8 cellular contexts compared by ENCODE assay signal in genomic region chr12:81128930-81129554, GRCh38. TPM values are rescaled to one million over a fixed set of nuclear protein-coding genes. Genes with fewer than 3 reads are reported as not detected.
DNase-seq lines count a peak whose midpoint lies in the region; ATAC-seq, FAIRE-seq and TF ChIP-seq lines count a peak whose summit lies in the region.

No MANE protein-coding gene starts in this region.

- H3K4me3 ChIP-seq in DND-41 (ENCODE audit: low read depth in 1 of 2, low read length in 2 of 2), result no peak overlapping the region
- no peak overlapping the region for H3K4me3 ChIP-seq in bronchial epithelial cell (ENCODE audit: low read depth, low read length)

- H3K4me1 ChIP-seq in DND-41 (ENCODE audit: insufficient read depth, low read length), result no peaks in the 10 kb centered on the region

- no peak overlapping the region for H2AFZ ChIP-seq in DND-41 (ENCODE audit: low read depth, low read length)

- H3K36me3 ChIP-seq in DND-41 (ENCODE audit: insufficient read depth, low read length) (no peaks in the 10 kb centered on the region), bronchial epithelial cell (ENCODE audit: control insufficient read depth, insufficient read depth, low read length) (no peaks in the 10 kb centered on the region)

- no peaks in the 10 kb centered on the region for H3K9me3 ChIP-seq in DND-41 (ENCODE audit: insufficient read depth, low read length, severe bottlenecking)

- H3K9ac ChIP-seq in DND-41 (ENCODE audit: low read depth, low read length), result no peak overlapping the region

- TF ChIP-seq CTCF in DND-41 (IDR thresholded peaks at IDR 0.05; ENCODE audit: borderline replicate concordance, extremely low read depth, low read length, poor library complexity, severe bottlenecking), result peak; percentile 74
- peak; percentile 77 for TF ChIP-seq CTCF in bronchial epithelial cell (IDR thresholded peaks at IDR 0.05; ENCODE audit: insufficient read depth, low read length, severe bottlenecking)

- no peaks in the 10 kb centered on the region for H3K79me2 ChIP-seq in DND-41 (ENCODE audit: insufficient read depth, low read length)

- DNase-seq in DND-41 (peak; percentile 16), NCI-H526 treated with DMSO at 0.1 percent for 48 hours (lab: John Stamatoyannopoulos, UW) (peak; percentile 35), bronchial epithelial cell (ENCODE audit: low read depth) (peak; percentile 43), left lobe of liver (ENCODE audit: low spot score) (no peak)
- no peak for DNase-seq in activated CD4-positive, CD25-positive, alpha-beta regulatory T cell (lab: John Stamatoyannopoulos, UW)
- no peak for DNase-seq in stimulated activated CD4-positive, alpha-beta T cell treated with anti-CD3 and anti-CD28 coated beads, Interleukin-12 subunit alpha, Interleukin-12 subunit beta, amount 100 ng/mL, for 4 hours

- no peaks in the 10 kb centered on the region for H4K20me1 ChIP-seq in DND-41 (ENCODE audit: insufficient read depth, low read length)

- no peak for FAIRE-seq in bronchial epithelial cell (lab: Jason Lieb, UNC)

- no peak overlapping the region for H3K4me2 ChIP-seq in DND-41 (ENCODE audit: insufficient read depth, low read length)

- peak; percentile 66; the same call in 2 of the 3 replicates for ATAC-seq in DND-41 (ENCODE audit: insufficient read depth, low read depth)
- peak; percentile 94 for ATAC-seq in GM21423 (IDR thresholded peaks at IDR 0.05; ENCODE audit: unreplicated experiment)
- peak; percentile 96 for ATAC-seq in HG03521 (IDR thresholded peaks at IDR 0.05; ENCODE audit: unreplicated experiment)
- ATAC-seq in left lobe of liver, result peak; percentile 100

- H3K27me3 ChIP-seq in DND-41 (ENCODE audit: insufficient read depth, low read length, poor library complexity) (no peaks in the 10 kb centered on the region), bronchial epithelial cell (ENCODE audit: control insufficient read depth, insufficient read depth, low read length) (no peaks in the 10 kb centered on the region)

- H3K27ac ChIP-seq in DND-41 (ENCODE audit: low read length), result no peak overlapping the region

RNA-seq across cellular contexts. Expression of gene ACSS3, which starts 51.2 kb away (rescaled TPM):
- 0.26 and 1.1 TPM in 2 replicates for total RNA-seq in bronchial epithelial cell
- 47.4 TPM for total RNA-seq in left lobe of liver

Comparison
In these comparisons a context has a peak if more than half of its experiments do, and no peak if none do; other contexts are left out.
1. DNase-seq: peak in DND-41 (single experiment), NCI-H526 treated with DMSO at 0.1 percent for 48 hours (single experiment) and bronchial epithelial cell (single experiment); none in left lobe of liver (single experiment), activated CD4-positive, CD25-positive, alpha-beta regulatory T cell (0 of 4) and stimulated activated CD4-positive, alpha-beta T cell treated with anti-CD3 and anti-CD28 coated beads, Interleukin-12 subunit alpha, Interleukin-12 subunit beta, amount 100 ng/mL, for 4 hours (single experiment).
2. RNA of gene ACSS3, which starts 51.2 kb away (total RNA-seq): 47.4 TPM in left lobe of liver (single experiment); 0.26 to 1.1 TPM in bronchial epithelial cell; every median in the first group is over 10 times any median in the second.
3. Peak in every context shown above with its lines, with median percentiles within 50 percentile points of each other: ATAC-seq.